Comparison of ENCODE assay signal across 8 cellular contexts in genomic region chr11:108664241-108664640, GRCh38.
A peak's percentile ranks its signal among the peaks of the same experiment; 100 is the strongest.
DNase-seq lines count a peak whose midpoint lies in the region; ATAC-seq lines count a peak whose summit lies in the region.

No MANE protein-coding gene starts in this region.

- peak overlapping the region; percentile 99 for H3K27ac Mint-ChIP-seq in stimulated activated naive CD8-positive, alpha-beta T cell treated with anti-CD3 and anti-CD28 coated beads, Interleukin-15, Interleukin-2, amounts not matched to agents 100 ng/mL and 50 ng/mL, for 24 hours

- peaks cover 36% of the 10 kb centered on the region for H3K36me3 Mint-ChIP-seq in stimulated activated naive CD8-positive, alpha-beta T cell treated with anti-CD3 and anti-CD28 coated beads, Interleukin-15, Interleukin-2, amounts not matched to agents 100 ng/mL and 50 ng/mL, for 24 hours (ENCODE audit: low read depth)

- H3K27me3 ChIP-seq in muscle layer of colon (ENCODE audit: control insufficient read depth in 1 of 2, insufficient read depth in 2 of 2, low read length in 2 of 2): no peaks in the 10 kb centered on the region

- H3K4me1 Mint-ChIP-seq in stimulated activated naive CD8-positive, alpha-beta T cell treated with anti-CD3 and anti-CD28 coated beads, Interleukin-15, Interleukin-2, amounts not matched to agents 100 ng/mL and 50 ng/mL, for 24 hours (ENCODE audit: low read depth): peaks cover 43% of the 10 kb centered on the region

- H3K27me3 Mint-ChIP-seq in stimulated activated naive CD8-positive, alpha-beta T cell treated with anti-CD3 and anti-CD28 coated beads, Interleukin-15, Interleukin-2, amounts not matched to agents 100 ng/mL and 50 ng/mL, for 24 hours: no peaks in the 10 kb centered on the region

- H3K9me3 Mint-ChIP-seq in stimulated activated naive CD8-positive, alpha-beta T cell treated with anti-CD3 and anti-CD28 coated beads, Interleukin-15, Interleukin-2, amounts not matched to agents 100 ng/mL and 50 ng/mL, for 24 hours: no peaks in the 10 kb centered on the region

- H3K4me3 Mint-ChIP-seq in stimulated activated naive CD8-positive, alpha-beta T cell treated with anti-CD3 and anti-CD28 coated beads, Interleukin-15, Interleukin-2, amounts not matched to agents 100 ng/mL and 50 ng/mL, for 24 hours: peak overlapping the region; percentile 100

- no peak for DNase-seq in stimulated activated naive CD8-positive, alpha-beta T cell treated with anti-CD3 and anti-CD28 coated beads, Interleukin-15, Interleukin-2, amounts not matched to agents 100 U/mL and 50 U/mL, for 24 hours
- no peak for DNase-seq in caudate nucleus (lab: John Stamatoyannopoulos, UW)
- no peak for DNase-seq in middle frontal gyrus (ENCODE audit: extremely low spot score, low spot score)
- DNase-seq in AG08396 (ENCODE audit: low spot score): no peak
- DNase-seq in Ammon's horn (ENCODE audit: low spot score): no peak

- H3K4me3 ChIP-seq in muscle layer of colon (ENCODE audit: low read depth in 1 of 2, low read length in 2 of 2): peak overlapping the region; percentile 84 to 87

- H3K27ac ChIP-seq in caudate nucleus (ENCODE audit: low read depth, low read length): peak overlapping the region; percentile 37
- peak overlapping the region; percentile 70 for H3K27ac ChIP-seq in muscle layer of colon (ENCODE audit: low read depth, low read length)

- peaks cover 11% of the 10 kb centered on the region for H3K36me3 ChIP-seq in muscle layer of colon (ENCODE audit: insufficient read depth, low read length)

- ATAC-seq in stimulated activated naive CD8-positive, alpha-beta T cell treated with anti-CD3 and anti-CD28 coated beads, Interleukin-15, Interleukin-2, amounts not matched to agents 100 U/mL and 50 U/mL, for 24 hours: no peak
- ATAC-seq in GM18870 (IDR thresholded peaks at IDR 0.05; ENCODE audit: unreplicated experiment): no peak

- H3K4me1 ChIP-seq in muscle layer of colon (ENCODE audit: insufficient read depth, low read length): peaks cover 18% of the 10 kb centered on the region

- H3K9me3 ChIP-seq in muscle layer of colon (ENCODE audit: low read length): no peaks in the 10 kb centered on the region

- H3K9ac ChIP-seq in muscle layer of colon (ENCODE audit: low read length): peak overlapping the region; percentile 58
